In the genomic region with DNA sequence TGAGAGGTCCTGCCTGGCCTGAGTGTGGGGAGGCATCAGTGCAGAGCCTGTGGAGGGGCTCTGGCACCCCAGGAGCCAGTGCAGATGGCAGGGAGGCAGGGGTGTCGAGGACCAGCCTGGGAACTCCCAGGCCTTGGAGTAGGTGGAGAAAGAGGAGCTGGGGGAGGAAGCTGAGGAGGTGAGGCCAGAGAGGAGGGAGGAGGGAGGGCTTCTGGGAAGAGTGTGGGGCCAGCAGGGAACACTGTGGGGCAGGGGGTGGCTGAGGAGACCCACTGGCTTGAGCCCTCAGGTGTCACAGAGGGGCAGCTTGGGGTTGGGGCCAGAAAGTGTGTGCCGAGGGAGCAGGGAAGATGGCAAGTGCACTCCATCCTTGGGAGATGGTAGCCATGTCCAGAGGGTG, we compare ENCODE assay signal across 21 cellular contexts. TPM values are rescaled to one million over a fixed set of nuclear protein-coding genes. Genes with fewer than 3 reads are reported as not detected.
A peak's percentile ranks its signal among the peaks of the same experiment; 100 is the strongest.
DNase-seq lines count a peak whose midpoint lies in the region; ATAC-seq and TF ChIP-seq lines count a peak whose summit lies in the region.
"Had no signal": no experiment of that assay in that cellular context is flagged by ENCODE, and none has a peak within 500 bp of the region (broad histone marks: within the 10 kb centered on the region; RNA-seq: fewer than 3 reads in every experiment).

No MANE protein-coding gene starts in this region.

- H3K9me3 Mint-ChIP-seq in dendritic cell treated with granulocyte-macrophage colony-stimulating factor and Interleukin-4, amounts not matched to agents 40 ng/mL and 50 ng/mL, for 4 days, result peaks cover 8% of the 10 kb centered on the region
- peaks cover 0 to 6% (median 4%) of the 10 kb centered on the region in 7 donors for H3K9me3 Mint-ChIP-seq in naive B cell
- H3K9me3 Mint-ChIP-seq: activated CD4-positive, alpha-beta T cell treated with anti-CD3 and anti-CD28 coated beads, Interleukin-2, amount 10 ng/mL, durations not matched to agents 24 days and 14 days; nephron had no signal

- H3K36me3 Mint-ChIP-seq in dendritic cell treated with granulocyte-macrophage colony-stimulating factor and Interleukin-4, amounts not matched to agents 40 ng/mL and 50 ng/mL, for 4 days (ENCODE audit: low read depth), result peaks cover 31% of the 10 kb centered on the region
- H3K36me3 Mint-ChIP-seq in naive B cell, result peaks cover 6 to 11% of the 10 kb centered on the region in 2 donors

- H3K4me1 Mint-ChIP-seq in dendritic cell treated with granulocyte-macrophage colony-stimulating factor and Interleukin-4, amounts not matched to agents 40 ng/mL and 50 ng/mL, for 4 days (ENCODE audit: low read depth), result peaks cover 71% of the 10 kb centered on the region
- H3K4me1 Mint-ChIP-seq in naive B cell, result peaks cover 59 to 82% (median 79%) of the 10 kb centered on the region in 3 donors

- H3K27ac ChIP-seq in right atrium auricular region (peak overlapping the region; percentile 89 to 99), upper lobe of left lung (peak overlapping the region in 3 of 4 donors; percentile 51 to 80 (median 65))

- H3K4me3 Mint-ChIP-seq in dendritic cell treated with granulocyte-macrophage colony-stimulating factor and Interleukin-4, amounts not matched to agents 40 ng/mL and 50 ng/mL, for 4 days, result no peak overlapping the region
- peak overlapping the region in 2 of 8 donors; percentile 19 to 95 for H3K4me3 Mint-ChIP-seq in naive B cell
- H3K4me3 Mint-ChIP-seq: activated CD4-positive, alpha-beta T cell treated with anti-CD3 and anti-CD28 coated beads, Interleukin-2, amount 10 ng/mL, durations not matched to agents 24 days and 14 days had no signal

- DNase-seq in right atrium auricular region (ENCODE audit: low spot score) (peak; percentile 47), Right ventricle myocardium superior (no peak), naive B cell (no peak), upper lobe of left lung (no peak), AG20443 (ENCODE audit: low spot score) (no peak), HAP-1 (ENCODE audit: low spot score in 2 of 2) (no peak), kidney tubule cell (ENCODE audit: low spot score) (no peak)
- DNase-seq: ACHN; activated CD4-positive, alpha-beta T cell treated with anti-CD3 and anti-CD28 coated beads, Interleukin-2, amount 10 ng/mL, durations not matched to agents 24 days and 14 days; activated naive CD4-positive, alpha-beta T cell treated with anti-CD3 and anti-CD28 coated beads, Interleukin-2, amount 50 U/mL, for 16 hours; CD8-positive, alpha-beta memory T cell; DND-41; erythroblast; IMR-90; mammary epithelial cell; NCI-H187; NCI-H345; NK-92 treated with Interleukin-12 subunit alpha and Interleukin-12 subunit beta, amount 100 ng/mL, for 24 hours; stimulated activated naive CD8-positive, alpha-beta T cell treated with anti-CD3 and anti-CD28 coated beads, Interleukin-15, Interleukin-2, amounts not matched to agents 100 U/mL and 50 U/mL, for 24 hours had no signal

- TF ChIP-seq POLR2A in upper lobe of left lung (IDR thresholded peaks at IDR 0.05), result no peak

- H3K4me1 ChIP-seq in right atrium auricular region (peaks cover 0 to 72% of the 10 kb centered on the region in 2 donors), upper lobe of left lung (peaks cover 13 to 59% (median 35%) of the 10 kb centered on the region in 4 donors), HAP-1 (peaks cover 5% of the 10 kb centered on the region)

- ATAC-seq in Right ventricle myocardium superior (ENCODE audit: poor library complexity), result no peak
- no peak for ATAC-seq in naive B cell (ENCODE audit: low read depth in 2 of 2)
- no peak for ATAC-seq in upper lobe of left lung (ENCODE audit: low FRiP score in 2 of 2)
- ATAC-seq: stimulated activated naive CD8-positive, alpha-beta T cell treated with anti-CD3 and anti-CD28 coated beads, Interleukin-15, Interleukin-2, amounts not matched to agents 100 U/mL and 50 U/mL, for 24 hours had no signal

- H3K27ac Mint-ChIP-seq in dendritic cell treated with granulocyte-macrophage colony-stimulating factor and Interleukin-4, amounts not matched to agents 40 ng/mL and 50 ng/mL, for 4 days, result peak overlapping the region; percentile 41
- peak overlapping the region in 5 of 6 donors; percentile 22 to 89 (median 77) for H3K27ac Mint-ChIP-seq in naive B cell
- H3K27ac Mint-ChIP-seq: activated CD4-positive, alpha-beta T cell treated with anti-CD3 and anti-CD28 coated beads, Interleukin-2, amount 10 ng/mL, durations not matched to agents 24 days and 14 days had no signal

- no peak for TF ChIP-seq EP300 in upper lobe of left lung (IDR thresholded peaks at IDR 0.05)

- WGBS in upper lobe of left lung, 2 donors, result 75 to 100% methylated on average over 2 of the region's 2 CpGs

- in situ Hi-C loops in HAP-1 (cut with MboI; ENCODE audit: low sequenced_read_pairs), result no loop called here

- intact Hi-C loops in Right ventricle myocardium superior (cut with DNase I), result loop anchor here (5.0 kb wide), 1 partner anchor 33 kb away; no protein-coding TSS in a partner anchor
- intact Hi-C loops in dendritic cell treated with granulocyte-macrophage colony-stimulating factor and Interleukin-4, amounts not matched to agents 40 ng/mL and 50 ng/mL, for 4 days (cut with micrococcal nuclease), result loop anchor here (10.0 kb wide), 1 partner anchor 309 kb away; no protein-coding TSS in a partner anchor

- peak overlapping the region; percentile 3 to 18 for H3K4me3 ChIP-seq in right atrium auricular region
- H3K4me3 ChIP-seq in upper lobe of left lung, result no peak overlapping the region
- H3K4me3 ChIP-seq in HAP-1, result no peak overlapping the region

- TF ChIP-seq CTCF in right atrium auricular region (IDR thresholded peaks at IDR 0.05) (no peak), upper lobe of left lung (IDR thresholded peaks at IDR 0.05) (no peak)

- peaks cover 0 to 5% of the 10 kb centered on the region in 2 donors for H3K9me3 ChIP-seq in right atrium auricular region
- H3K9me3 ChIP-seq in upper lobe of left lung, result no peaks in the 10 kb centered on the region
- no peaks in the 10 kb centered on the region for H3K9me3 ChIP-seq in HAP-1

- H3K27me3 Mint-ChIP-seq in dendritic cell treated with granulocyte-macrophage colony-stimulating factor and Interleukin-4, amounts not matched to agents 40 ng/mL and 50 ng/mL, for 4 days, result no peaks in the 10 kb centered on the region
- no peaks in the 10 kb centered on the region for H3K27me3 Mint-ChIP-seq in naive B cell
- H3K27me3 Mint-ChIP-seq: activated CD4-positive, alpha-beta T cell treated with anti-CD3 and anti-CD28 coated beads, Interleukin-2, amount 10 ng/mL, durations not matched to agents 24 days and 14 days had no signal

- H3K36me3 ChIP-seq in right atrium auricular region, result no peaks in the 10 kb centered on the region
- no peaks in the 10 kb centered on the region for H3K36me3 ChIP-seq in upper lobe of left lung
- H3K36me3 ChIP-seq in HAP-1 (replicated peaks), result no peaks in the 10 kb centered on the region

- H3K27me3 ChIP-seq in right atrium auricular region, result no peaks in the 10 kb centered on the region
- no peaks in the 10 kb centered on the region for H3K27me3 ChIP-seq in upper lobe of left lung
- no peaks in the 10 kb centered on the region for H3K27me3 ChIP-seq in HAP-1 (ENCODE audit: low read depth)

RNA-seq across cellular contexts. Expression of gene COQ8A, which starts 3.8 kb away (rescaled TPM):
- 100 to 1,000 TPM; 158 to 253 TPM for total RNA-seq in right atrium auricular region
- total RNA-seq in Right ventricle myocardium superior, result 393 TPM
- 10 to 100 TPM; 35.7 to 63.4 (median 53.9) TPM for polyA plus RNA-seq in naive B cell (ENCODE audit: low read depth in 6 of 6)
- total RNA-seq in upper lobe of left lung, result 100 to 1,000 TPM in 1 of 6 donors, 10 to 100 TPM in 5; 27.1 to 105 (median 44.6) TPM

Comparison
In these comparisons a context has a peak if more than half of its experiments do, and no peak if none do; other contexts are left out.
1. H3K4me3 ChIP-seq: peak in right atrium auricular region (2 of 2); none in upper lobe of left lung (0 of 4) and HAP-1 (single experiment).